ENCODE assay signal across 13 cellular contexts in the genomic region with DNA sequence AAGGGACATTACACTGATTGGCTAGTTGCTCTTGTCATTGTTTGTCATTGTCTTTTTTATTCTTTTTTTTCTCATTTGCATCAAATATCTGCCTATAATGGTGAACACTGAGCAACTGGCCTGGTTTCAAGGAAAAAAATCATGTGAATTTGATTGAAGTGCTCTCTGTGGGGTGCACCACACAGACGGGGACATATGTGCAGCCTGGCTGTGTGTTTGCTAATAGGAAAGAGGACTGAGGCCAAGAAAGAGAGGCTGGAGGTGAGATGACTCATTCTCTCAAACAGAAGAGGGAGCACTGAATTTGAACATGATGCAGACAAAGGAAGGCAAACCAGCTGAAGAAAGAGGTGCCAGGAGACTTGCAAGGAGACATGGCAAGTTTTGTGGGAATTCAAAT.
DNase-seq lines count a peak whose midpoint lies in the region; ATAC-seq and TF ChIP-seq lines count a peak whose summit lies in the region.
"Had no signal": no experiment of that assay in that cellular context is flagged by ENCODE, and none has a peak within 500 bp of the region (broad histone marks: within the 10 kb centered on the region; RNA-seq: fewer than 3 reads in every experiment).

No MANE protein-coding gene starts in this region.

- no peaks in the 10 kb centered on the region for H3K27me3 Mint-ChIP-seq in GM23338 (ENCODE audit: insufficient read depth, low read depth, poor library complexity)
- no peaks in the 10 kb centered on the region for H3K27me3 Mint-ChIP-seq in stimulated activated naive CD8-positive, alpha-beta T cell treated with anti-CD3 and anti-CD28 coated beads, Interleukin-15, amount 100 ng/mL, for 72 hours
- H3K27me3 Mint-ChIP-seq: CD4-positive, CD25-positive, alpha-beta regulatory T cell had no signal

- TF ChIP-seq RAD21 in SK-N-SH (IDR thresholded peaks at IDR 0.05; ENCODE audit: low read length) = no peak

- H3K27me3 ChIP-seq in GM23338 (ENCODE audit: insufficient read depth) (no peaks in the 10 kb centered on the region), SK-N-SH (ENCODE audit: insufficient read depth) (no peaks in the 10 kb centered on the region)
- H3K27me3 ChIP-seq: tibial nerve had no signal

- H3K36me3 ChIP-seq in GM23338 (ENCODE audit: insufficient read depth) (no peaks in the 10 kb centered on the region), SK-N-SH (replicated peaks in 1 of 2; ENCODE audit: control insufficient read depth in 1 of 2, insufficient read depth in 2 of 2, low read length in 1 of 2) (no peaks in the 10 kb centered on the region)
- H3K36me3 ChIP-seq: tibial nerve had no signal

- DNase-seq in ELR (ENCODE audit: low read depth) (peak; percentile 1), GM23338 (ENCODE audit: low spot score) (peak; percentile 20), SK-N-SH (no peak), iPS-NIHi7 (ENCODE audit: extremely low spot score) (peak; percentile 12), SW 1271 (lab: John Stamatoyannopoulos, UW) (no peak), cardiac septum (ENCODE audit: low spot score) (no peak), GM20000 (ENCODE audit: low spot score) (no peak)
- no peak for DNase-seq in stimulated activated naive CD8-positive, alpha-beta T cell treated with anti-CD3 and anti-CD28 coated beads, Interleukin-15, amount 100 ng/mL, for 72 hours
- DNase-seq: aorta; CD4-positive, CD25-positive, alpha-beta regulatory T cell; natural killer cell; stimulated activated CD4-positive, alpha-beta T cell treated with anti-CD3 and anti-CD28 coated beads, Interleukin-1b, Interleukin-23, amount 100 ng/mL, for 48 hours had no signal

- no peaks in the 10 kb centered on the region for H3K79me2 ChIP-seq in GM23338 (replicated peaks; ENCODE audit: insufficient read depth)
- H3K79me2 ChIP-seq in SK-N-SH (ENCODE audit: insufficient read depth) = no peaks in the 10 kb centered on the region

- H3K9me3 ChIP-seq in SK-N-SH = no peaks in the 10 kb centered on the region
- H3K9me3 ChIP-seq: tibial nerve had no signal

- ATAC-seq in GM23338 = no peak
- no peak for ATAC-seq in stimulated activated naive CD8-positive, alpha-beta T cell treated with anti-CD3 and anti-CD28 coated beads, Interleukin-15, amount 100 ng/mL, for 72 hours
- ATAC-seq: natural killer cell had no signal

- H4K20me1 ChIP-seq in GM23338 (replicated peaks; ENCODE audit: insufficient read depth) (no peaks in the 10 kb centered on the region), SK-N-SH (ENCODE audit: insufficient read depth) (no peaks in the 10 kb centered on the region)

- H3K27ac Mint-ChIP-seq in GM23338 = no peak overlapping the region; the same call in 1 of the 2 replicates
- no peak overlapping the region for H3K27ac Mint-ChIP-seq in stimulated activated naive CD8-positive, alpha-beta T cell treated with anti-CD3 and anti-CD28 coated beads, Interleukin-15, amount 100 ng/mL, for 72 hours
- H3K27ac Mint-ChIP-seq: natural killer cell had no signal

- H2AFZ ChIP-seq in GM23338 = peak overlapping the region; percentile 9; the same call in 1 of the 2 replicates
- H2AFZ ChIP-seq in SK-N-SH (ENCODE audit: low read depth) = no peak overlapping the region

- CTCF ChIA-PET in SK-N-SH (lab: Yijun Ruan, JAX) = interaction anchor here (0.7 kb wide), 1 partner anchor 13 kb away, joined by 3 read pairs; no protein-coding TSS in a partner anchor

- no peak overlapping the region for H3K4me2 ChIP-seq in GM23338
- H3K4me2 ChIP-seq in SK-N-SH = no peak overlapping the region

- H3K36me3 Mint-ChIP-seq in GM23338 (ENCODE audit: low read depth) = no peaks in the 10 kb centered on the region
- H3K36me3 Mint-ChIP-seq: CD4-positive, CD25-positive, alpha-beta regulatory T cell; natural killer cell had no signal

- no peak for TF ChIP-seq EP300 in SK-N-SH (IDR thresholded peaks at IDR 0.05; ENCODE audit: borderline replicate concordance in 1 of 2, low read depth in 1 of 2, low read length in 1 of 2)

- H3F3A ChIP-seq in GM23338 (replicated peaks; ENCODE audit: low read depth) = no peaks in the 10 kb centered on the region
- no peaks in the 10 kb centered on the region for H3F3A ChIP-seq in SK-N-SH (replicated peaks; ENCODE audit: insufficient read depth)

- no peaks in the 10 kb centered on the region for H3K9me3 Mint-ChIP-seq in GM23338
- peaks cover 0 to under 1% of the 10 kb centered on the region in 2 donors for H3K9me3 Mint-ChIP-seq in stimulated activated naive CD8-positive, alpha-beta T cell treated with anti-CD3 and anti-CD28 coated beads, Interleukin-15, amount 100 ng/mL, for 72 hours

- POLR2A ChIA-PET in SK-N-SH (lab: Yijun Ruan, JAX) = no interaction called here

- H3K4me3 Mint-ChIP-seq in GM23338 = no peak overlapping the region
- H3K4me3 Mint-ChIP-seq in stimulated activated naive CD8-positive, alpha-beta T cell treated with anti-CD3 and anti-CD28 coated beads, Interleukin-15, amount 100 ng/mL, for 72 hours = no peak overlapping the region
- H3K4me3 Mint-ChIP-seq: CD4-positive, CD25-positive, alpha-beta regulatory T cell; natural killer cell had no signal

- intact Hi-C loops in cardiac septum (cut with DNase I) = no loop called here

- H3K4me1 Mint-ChIP-seq in GM23338 = peaks cover 4% of the 10 kb centered on the region; the same call in 2 of the 3 replicates
- H3K4me1 Mint-ChIP-seq in stimulated activated naive CD8-positive, alpha-beta T cell treated with anti-CD3 and anti-CD28 coated beads, Interleukin-15, amount 100 ng/mL, for 72 hours = no peaks in the 10 kb centered on the region
- H3K4me1 Mint-ChIP-seq: CD4-positive, CD25-positive, alpha-beta regulatory T cell; natural killer cell had no signal

- H3K4me1 ChIP-seq in GM23338 (ENCODE audit: insufficient read depth) (no peaks in the 10 kb centered on the region), SK-N-SH (ENCODE audit: control insufficient read depth in 1 of 2, insufficient read depth in 2 of 2, low read depth in 1 of 2, low read length in 1 of 2) (peaks cover 0 to 2% of the 10 kb centered on the region in 2 experiments; a peak in 2 of 4 replicates)
- H3K4me1 ChIP-seq: tibial nerve had no signal

- H3K9me2 ChIP-seq in GM23338 (ENCODE audit: insufficient read depth) (no peaks in the 10 kb centered on the region), SK-N-SH (no peaks in the 10 kb centered on the region)

- 5% methylated on average over 1 of the region's 1 CpG for WGBS in SK-N-SH (ENCODE audit: low lambda C conversion rate)

- TF ChIP-seq CTCF in GM23338 (conservative IDR thresholded peaks at IDR 0.05; ENCODE audit: low read depth in 2 of 2) (peak in 1 of 2 experiments; percentile 26; a peak in 2 of 4 replicates), SK-N-SH (IDR thresholded peaks at IDR 0.05) (no peak), GM20000 (IDR thresholded peaks at IDR 0.05; ENCODE audit: extremely low read depth, missing control alignments) (no peak)

- H3K9ac ChIP-seq in SK-N-SH = no peak overlapping the region

- H3K27ac ChIP-seq in GM23338 (ENCODE audit: low read depth) = no peak overlapping the region
- H3K27ac ChIP-seq in SK-N-SH (ENCODE audit: low read depth in 2 of 2, low read length in 1 of 2) = peak overlapping the region in 1 of 2 experiments; percentile 39; a peak in 1 of 4 replicates
- H3K27ac ChIP-seq: tibial nerve had no signal

- H3K4me3 ChIP-seq in GM23338 (no peak overlapping the region), SK-N-SH (ENCODE audit: low read depth in 2 of 2, low read length in 1 of 2) (no peak overlapping the region)
- H3K4me3 ChIP-seq: tibial nerve had no signal

TF ChIP-seq in GM23338, 12 proteins besides CTCF, POLR2A, EP300 and RAD21 (continues in another document):
- no peak for TF ChIP-seq EZH2phosphoT487 (IDR thresholded peaks at IDR 0.05; ENCODE audit: unreplicated experiment)

TF ChIP-seq in SK-N-SH, 30 proteins besides CTCF, POLR2A, EP300 and RAD21:
- TF ChIP-seq MXI1 (IDR thresholded peaks at IDR 0.05; ENCODE audit: low read depth, low read length) (no peak), FOSL2 (IDR thresholded peaks at IDR 0.05; ENCODE audit: borderline replicate concordance, low read depth) (peak; percentile 24; the same call in 1 of the 2 replicates)

Comparison
In these comparisons a context has a peak if more than half of its experiments do, and no peak if none do; other contexts are left out.
1. DNase-seq: peak in ELR (single experiment), GM23338 (single experiment) and iPS-NIHi7 (single experiment); none in SK-N-SH (single experiment), stimulated activated naive CD8-positive, alpha-beta T cell treated with anti-CD3 and anti-CD28 coated beads, Interleukin-15, amount 100 ng/mL, for 72 hours (0 of 2), SW 1271 (0 of 2), cardiac septum (single experiment) and GM20000 (single experiment).